ENCODE assay signal across 8 cellular contexts in genomic region chr12:42589465-42590323, GRCh38. TPM values are rescaled to one million over a fixed set of nuclear protein-coding genes. Genes with fewer than 3 reads are reported as not detected.
DNase-seq lines count a peak whose midpoint lies in the region; ATAC-seq, FAIRE-seq and TF ChIP-seq lines count a peak whose summit lies in the region.

Gene PRICKLE1 (minus strand): TSS chr12:42589746. CDS start chr12:42472516, 117,230 bp downstream.

- peaks cover 0 to 7% of the 10 kb centered on the region in 2 donors for H3K4me1 ChIP-seq in breast epithelium
- no peaks in the 10 kb centered on the region for H3K4me1 ChIP-seq in small intestine (ENCODE audit: control insufficient read depth in 2 of 2, insufficient read depth in 1 of 2, low read depth in 1 of 2, low read length in 1 of 2)

- 0 to 1% (median 0%) methylated on average over 83 to 107 of the region's 107 CpGs for WGBS in small intestine, 3 donors

- H3K9me3 ChIP-seq in breast epithelium: no peaks in the 10 kb centered on the region
- H3K9me3 ChIP-seq in small intestine (ENCODE audit: control insufficient read depth, low read depth): no peaks in the 10 kb centered on the region

- H3K27me3 ChIP-seq in breast epithelium: no peaks in the 10 kb centered on the region
- H3K27me3 ChIP-seq in small intestine (ENCODE audit: control insufficient read depth in 2 of 2, insufficient read depth in 2 of 2, low read length in 2 of 2): peaks cover 0 to 9% of the 10 kb centered on the region in 2 donors

- TF ChIP-seq POLR2A in breast epithelium (IDR thresholded peaks at IDR 0.05): no peak

- no peaks in the 10 kb centered on the region for H3K36me3 ChIP-seq in breast epithelium
- no peaks in the 10 kb centered on the region for H3K36me3 ChIP-seq in small intestine (ENCODE audit: control insufficient read depth in 2 of 2, insufficient read depth in 2 of 2, low read length in 2 of 2)

- FAIRE-seq in small intestine (lab: Jason Lieb, UNC): no peak

- DNase-seq in Ammon's horn (ENCODE audit: low spot score) (peak; percentile 21), OCI-M1 (lab: John Stamatoyannopoulos, UW) (peak; percentile 66), breast epithelium (ENCODE audit: low spot score in 2 of 2) (no peak), iris pigment epithelial cell (ENCODE audit: low read depth) (peak; percentile 64), small intestine (peak; percentile 23), DMS79 treated with DMSO at 0.1 percent for 48 hours (lab: John Stamatoyannopoulos, UW) (no peak)

- no peak for TF ChIP-seq CTCF in breast epithelium (IDR thresholded peaks at IDR 0.05)

- intact Hi-C loops in breast epithelium (cut with DNase I; ENCODE audit: low total_unique reads): no loop called here

- peak within 1 kb of the TSS; percentile 82 to 98 (median 87) for H3K4me3 ChIP-seq in breast epithelium
- H3K4me3 ChIP-seq in small intestine (ENCODE audit: low read depth in 1 of 2, low read length in 2 of 2): peak within 1 kb of the TSS; percentile 45 to 55

- H3K27ac ChIP-seq in breast epithelium: peak within 1 kb of the TSS; percentile 44 to 78
- no peak within 1 kb of the TSS for H3K27ac ChIP-seq in small intestine (ENCODE audit: low read depth in 1 of 2, low read length in 1 of 2)

- peak; percentile 76 for ATAC-seq in GM18907 (IDR thresholded peaks at IDR 0.05; ENCODE audit: unreplicated experiment)
- ATAC-seq in HG03064 (IDR thresholded peaks at IDR 0.05; ENCODE audit: low read depth, unreplicated experiment): peak; percentile 82

RNA-seq across cellular contexts. Expression of gene PRICKLE1, which starts in this region (rescaled TPM):
- 1 to 10 TPM; 6.4 to 9.4 (median 9.2) TPM for total RNA-seq in breast epithelium
- polyA plus RNA-seq in small intestine: 1 to 10 TPM in 1 of 3 donors, under 1 TPM in 2; 0.22 to 1.1 (median 0.54) TPM

Comparison
In these comparisons a context has a peak if more than half of its experiments do, and no peak if none do; other contexts are left out.
1. DNase-seq: peak in Ammon's horn (single experiment), OCI-M1 (single experiment), iris pigment epithelial cell (single experiment) and small intestine (single experiment); none in breast epithelium (0 of 2) and DMS79 treated with DMSO at 0.1 percent for 48 hours (single experiment).
2. H3K27ac ChIP-seq: peak in breast epithelium (2 of 2); none in small intestine (0 of 2).